ENCODE assay signal across 2 cellular contexts in genomic region chr15:72727154-72727553, GRCh38.
A peak's percentile ranks its signal among the peaks of the same experiment; 100 is the strongest.
TF ChIP-seq lines count a peak whose summit lies in the region.

No MANE protein-coding gene starts in this region.

TF ChIP-seq in GM23338, 12 proteins besides CTCF, POLR2A, EP300 and RAD21:
- TF ChIP-seq JUNB (IDR thresholded peaks at IDR 0.05; ENCODE audit: unreplicated experiment): no peak
- no peak for TF ChIP-seq CREB1 (CRISPR knock-in tag; IDR thresholded peaks at IDR 0.05; ENCODE audit: low read depth)
- TF ChIP-seq ZNF331 (CRISPR knock-in tag; IDR thresholded peaks at IDR 0.05; ENCODE audit: low read depth): no peak
- TF ChIP-seq EZH2 (IDR thresholded peaks at IDR 0.05; ENCODE audit: low read depth, unreplicated experiment): no peak
- no peak for TF ChIP-seq NANOG (IDR thresholded peaks at IDR 0.05; ENCODE audit: borderline replicate concordance)
- no peak for TF ChIP-seq REST (IDR thresholded peaks at IDR 0.05; ENCODE audit: unreplicated experiment)
- TF ChIP-seq EZH2phosphoT487 (IDR thresholded peaks at IDR 0.05; ENCODE audit: unreplicated experiment): no peak
- TF ChIP-seq STAT1 (IDR thresholded peaks at IDR 0.05; ENCODE audit: unreplicated experiment): no peak
- TF ChIP-seq ETS1 (IDR thresholded peaks at IDR 0.05): no peak

TF ChIP-seq in HepG2, 621 proteins besides CTCF, POLR2A, EP300 and RAD21:
- TF ChIP-seq FOXA3 (CRISPR knock-in tag; IDR thresholded peaks at IDR 0.05) (peak; percentile 58), RARA (CRISPR knock-in tag; IDR thresholded peaks at IDR 0.05) (0 out of 2 replicates have a peak, but pooled peaks have one; percentile 19), MNT (IDR thresholded peaks at IDR 0.05) (no peak), ARID5B (CRISPR knock-in tag; IDR thresholded peaks at IDR 0.05) (0 out of 2 replicates have a peak, but pooled peaks have one; percentile 27), HOMEZ (CRISPR knock-in tag; IDR thresholded peaks at IDR 0.05; ENCODE audit: low read depth) (no peak), SOX13 (IDR thresholded peaks at IDR 0.05) (no peak), SOX13 (CRISPR knock-in tag; conservative IDR thresholded peaks at IDR 0.05 in 1 of 2, IDR thresholded peaks at IDR 0.05 in 1 of 2) (peak in 1 of 2 experiments; percentile 79; a peak in 2 of 4 replicates), NFIB (CRISPR knock-in tag; IDR thresholded peaks at IDR 0.05; ENCODE audit: borderline replicate concordance) (no peak), ZNF335 (CRISPR knock-in tag; IDR thresholded peaks at IDR 0.05) (no peak), ZSCAN12 (CRISPR knock-in tag; IDR thresholded peaks at IDR 0.05) (no peak), ZFP37 (CRISPR knock-in tag; IDR thresholded peaks at IDR 0.05; ENCODE audit: borderline replicate concordance) (no peak), ZNF878 (CRISPR knock-in tag; IDR thresholded peaks at IDR 0.05) (no peak), IRF2 (CRISPR knock-in tag; IDR thresholded peaks at IDR 0.05) (no peak), SMARCC2 (IDR thresholded peaks at IDR 0.05) (no peak), TRIM24 (CRISPR knock-in tag; IDR thresholded peaks at IDR 0.05) (no peak), ZNF331 (CRISPR knock-in tag; IDR thresholded peaks at IDR 0.05) (no peak), ZNF503 (CRISPR knock-in tag; IDR thresholded peaks at IDR 0.05) (no peak), ZNF552 (CRISPR knock-in tag; IDR thresholded peaks at IDR 0.05; ENCODE audit: borderline replicate concordance) (no peak), ZEB1 (IDR thresholded peaks at IDR 0.05; ENCODE audit: insufficient replicate concordance, low read depth) (no peak), ZNF17 (CRISPR knock-in tag; IDR thresholded peaks at IDR 0.05) (no peak), FOXA1 (IDR thresholded peaks at IDR 0.05) (no peak), FOXA1 (CRISPR knock-in tag; IDR thresholded peaks at IDR 0.05) (peak; percentile 58), FLYWCH1 (CRISPR knock-in tag; IDR thresholded peaks at IDR 0.05) (no peak), FOXP1 (IDR thresholded peaks at IDR 0.05) (peak; percentile 23; the same call in 1 of the 2 replicates), FOXP1 (CRISPR knock-in tag; IDR thresholded peaks at IDR 0.05) (peak; percentile 41), TRIM22 (IDR thresholded peaks at IDR 0.05) (no peak), CENPBD1 (CRISPR knock-in tag; IDR thresholded peaks at IDR 0.05; ENCODE audit: borderline replicate concordance, low read depth) (no peak), ZNF7 (CRISPR knock-in tag; IDR thresholded peaks at IDR 0.05) (peak; percentile 66; the same call in 1 of the 2 replicates), RNF2 (conservative IDR thresholded peaks at IDR 0.05; ENCODE audit: low read depth) (no peak), SYNCRIP (IDR thresholded peaks at IDR 0.05; ENCODE audit: insufficient read depth, low read depth, low read length) (no peak), TBX3 (IDR thresholded peaks at IDR 0.05; ENCODE audit: borderline replicate concordance) (peak; percentile 25; the same call in 1 of the 2 replicates), GTF2F1 (IDR thresholded peaks at IDR 0.05; ENCODE audit: low read length) (no peak), ZNF124 (CRISPR knock-in tag; IDR thresholded peaks at IDR 0.05) (no peak), SOX6 (IDR thresholded peaks at IDR 0.05) (no peak), SOX6 (CRISPR knock-in tag; IDR thresholded peaks at IDR 0.05) (peak; percentile 50; the same call in 1 of the 2 replicates), HNF4A (CRISPR knock-in tag; IDR thresholded peaks at IDR 0.05) (peak; percentile 45), NBN (conservative IDR thresholded peaks at IDR 0.05) (no peak), SOX5 (CRISPR knock-in tag; IDR thresholded peaks at IDR 0.05; ENCODE audit: borderline replicate concordance) (peak; percentile 46; the same call in 1 of the 2 replicates)
